ENCODE assay signal across 21 cellular contexts in the genomic region with DNA sequence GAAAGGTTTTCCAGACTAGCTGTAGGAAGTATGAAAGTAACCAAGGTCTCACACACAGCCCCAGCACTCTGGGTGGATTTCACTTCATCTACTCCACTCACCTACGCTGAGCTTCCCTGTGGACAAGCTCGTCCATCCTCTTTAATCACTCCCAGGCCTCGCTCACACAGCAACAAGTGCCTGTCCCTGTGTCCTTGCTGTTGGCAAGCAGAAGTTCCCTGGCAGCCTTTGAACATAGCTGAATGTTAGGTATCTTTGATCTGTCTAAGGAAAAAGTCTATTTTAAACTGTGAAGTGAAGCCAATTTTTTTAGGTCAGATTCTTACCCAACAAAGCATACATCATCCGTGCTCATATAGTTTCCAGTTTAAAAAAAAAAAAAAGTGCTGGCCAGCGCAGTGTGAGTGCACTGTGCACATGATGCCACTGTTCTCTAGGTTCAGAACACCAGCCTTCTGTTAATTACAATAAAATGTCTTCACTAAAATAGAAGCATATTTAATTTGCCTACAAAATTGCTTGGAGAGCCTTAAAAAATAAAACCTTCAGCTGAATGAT. TPM values are rescaled to one million over a fixed set of nuclear protein-coding genes. Genes with fewer than 3 reads are reported as not detected.
DNase-seq lines count a peak whose midpoint lies in the region; ATAC-seq and TF ChIP-seq lines count a peak whose summit lies in the region.
"Had no signal": no experiment of that assay in that cellular context is flagged by ENCODE, and none has a peak within 500 bp of the region (broad histone marks: within the 10 kb centered on the region; RNA-seq: fewer than 3 reads in every experiment).

No MANE protein-coding gene starts in this region.

- peak overlapping the region in 4 of 5 donors; percentile 29 to 84 (median 74) for H3K27ac ChIP-seq in adrenal gland
- H3K27ac ChIP-seq in heart left ventricle: peak overlapping the region in 11 of 12 donors; percentile 18 to 87 (median 63)
- H3K27ac ChIP-seq in muscle layer of colon (ENCODE audit: low read depth, low read length): peak overlapping the region; percentile 4
- no peak overlapping the region for H3K27ac ChIP-seq in MM.1S (ENCODE audit: low read length)
- H3K27ac ChIP-seq: A549 had no signal

- H3K9me3 ChIP-seq in adrenal gland (replicated peaks in 1 of 3) (no peaks in the 10 kb centered on the region), heart left ventricle (peaks cover 0 to 6% (median 0%) of the 10 kb centered on the region in 12 donors), muscle layer of colon (ENCODE audit: low read length) (no peaks in the 10 kb centered on the region), MM.1S (replicated peaks; ENCODE audit: insufficient read depth, low read length) (no peaks in the 10 kb centered on the region)
- H3K9me3 ChIP-seq: A549, Peyer's patch had no signal

- H3K9ac ChIP-seq in muscle layer of colon (ENCODE audit: low read length) (peak overlapping the region; percentile 15), MM.1S (ENCODE audit: low read length) (no peak overlapping the region)

- no peak overlapping the region for H3K4me3 Mint-ChIP-seq in stimulated activated naive B cell treated with anti-CD40 and anti-IgM and Interleukin-4, amounts not matched to agents 10 μg/mL and 1 μg/mL and 100 μg/mL, for 72 hours
- H3K4me3 Mint-ChIP-seq: B cell had no signal

- peaks cover 28 to 29% of the 10 kb centered on the region in 2 donors for H3K36me3 Mint-ChIP-seq in stimulated activated naive B cell treated with anti-CD40 and anti-IgM and Interleukin-4, amounts not matched to agents 10 μg/mL and 1 μg/mL and 100 μg/mL, for 72 hours

- H3K79me2 ChIP-seq in MM.1S (ENCODE audit: low read length): no peaks in the 10 kb centered on the region

- H4K20me1 ChIP-seq in MM.1S (ENCODE audit: insufficient read depth, low read length): no peaks in the 10 kb centered on the region

- peaks cover 5 to 6% of the 10 kb centered on the region in 2 donors for H3K4me1 ChIP-seq in adrenal gland (replicated peaks in 1 of 2)
- peaks cover 0 to 34% (median 4%) of the 10 kb centered on the region in 12 donors for H3K4me1 ChIP-seq in heart left ventricle
- peaks cover 34% of the 10 kb centered on the region for H3K4me1 ChIP-seq in muscle layer of colon (ENCODE audit: insufficient read depth, low read length)
- H3K4me1 ChIP-seq in MM.1S (ENCODE audit: low read length): no peaks in the 10 kb centered on the region
- H3K4me1 ChIP-seq: A549, Peyer's patch had no signal

- no peaks in the 10 kb centered on the region for H3F3A ChIP-seq in MM.1S (ENCODE audit: insufficient read depth, low read length)

- peaks cover 0 to under 1% of the 10 kb centered on the region in 2 donors for H3K4me1 Mint-ChIP-seq in stimulated activated naive B cell treated with anti-CD40 and anti-IgM and Interleukin-4, amounts not matched to agents 10 μg/mL and 1 μg/mL and 100 μg/mL, for 72 hours
- H3K4me1 Mint-ChIP-seq: B cell, CD14-positive monocyte had no signal

- peak; percentile 59 to 85 (median 79) for DNase-seq in adrenal gland
- peak in 3 of 5 donors; percentile 46 to 70 (median 68) for DNase-seq in heart left ventricle
- DNase-seq in stimulated activated naive B cell treated with anti-CD40 and anti-IgM and Interleukin-4, amounts not matched to agents 10 μg/mL and 1 μg/mL and 100 μg/mL, for 72 hours: no peak
- no peak for DNase-seq in MM.1S
- DNase-seq in NCI-H2107 (lab: John Stamatoyannopoulos, UW): no peak
- DNase-seq: DMS79, KBM-7, NCI-H1092 treated with DMSO at 0.1 percent for 48 hours, NCI-H1436 treated with DMSO at 0.1 percent for 48 hours, NCI-H1930, NCI-H2171, NCI-H345, NCI-H524 treated with DMSO at 0.1 percent for 48 hours, NCI-H82, Peyer's patch had no signal

- H3K27ac Mint-ChIP-seq in stimulated activated naive B cell treated with anti-CD40 and anti-IgM and Interleukin-4, amounts not matched to agents 10 μg/mL and 1 μg/mL and 100 μg/mL, for 72 hours: peak overlapping the region; percentile 59
- H3K27ac Mint-ChIP-seq: B cell, CD14-positive monocyte had no signal

- 44 to 54% (median 47%) methylated on average over 5 of the region's 5 CpGs for WGBS in adrenal gland, 4 donors
- 46 to 66% (median 56%) methylated on average over 5 of the region's 5 CpGs for WGBS in heart left ventricle, 4 donors

- H3K9me2 ChIP-seq in MM.1S (replicated peaks; ENCODE audit: insufficient read depth, low read length): no peaks in the 10 kb centered on the region

- ATAC-seq in heart left ventricle (peak; percentile 86 to 93 (median 91)), HG03378 (IDR thresholded peaks at IDR 0.05; ENCODE audit: unreplicated experiment) (no peak)
- no peak for ATAC-seq in stimulated activated naive B cell treated with anti-CD40 and anti-IgM and Interleukin-4, amounts not matched to agents 10 μg/mL and 1 μg/mL and 100 μg/mL, for 72 hours (replicated peaks)
- ATAC-seq: A549, HepG2 had no signal

- no peak overlapping the region for H3K4me2 ChIP-seq in MM.1S (ENCODE audit: low read depth, low read length)
- H3K4me2 ChIP-seq: A549 had no signal

- H3K4me3 ChIP-seq in adrenal gland: no peak overlapping the region
- H3K4me3 ChIP-seq in heart left ventricle: no peak overlapping the region
- no peak overlapping the region for H3K4me3 ChIP-seq in muscle layer of colon (ENCODE audit: low read depth in 1 of 2, low read length in 2 of 2)
- no peak overlapping the region for H3K4me3 ChIP-seq in MM.1S (ENCODE audit: low read length)
- H3K4me3 ChIP-seq: A549, Peyer's patch had no signal

- TF ChIP-seq POLR2A in adrenal gland (IDR thresholded peaks at IDR 0.05) (peak in 1 of 2 donors; percentile 37), heart left ventricle (IDR thresholded peaks at IDR 0.05) (no peak)

- TF ChIP-seq CTCF in adrenal gland (IDR thresholded peaks at IDR 0.05) (no peak), heart left ventricle (IDR thresholded peaks at IDR 0.05) (no peak), MM.1S (IDR thresholded peaks at IDR 0.05; ENCODE audit: low read length) (no peak)

- H3K9me3 Mint-ChIP-seq in stimulated activated naive B cell treated with anti-CD40 and anti-IgM and Interleukin-4, amounts not matched to agents 10 μg/mL and 1 μg/mL and 100 μg/mL, for 72 hours: peaks cover 4 to 9% of the 10 kb centered on the region in 2 donors

- H2AFZ ChIP-seq in MM.1S (ENCODE audit: low read length): no peak overlapping the region

- intact Hi-C loops in adrenal gland (cut with DNase I): no loop called here
- intact Hi-C loops in heart left ventricle (cut with DNase I): no loop called here

- H3K27me3 ChIP-seq in adrenal gland: no peaks in the 10 kb centered on the region
- no peaks in the 10 kb centered on the region for H3K27me3 ChIP-seq in heart left ventricle
- no peaks in the 10 kb centered on the region for H3K27me3 ChIP-seq in muscle layer of colon (ENCODE audit: control insufficient read depth in 1 of 2, insufficient read depth in 2 of 2, low read length in 2 of 2)
- H3K27me3 ChIP-seq in MM.1S (replicated peaks; ENCODE audit: insufficient read depth, low read length): no peaks in the 10 kb centered on the region
- H3K27me3 ChIP-seq: Peyer's patch had no signal

- H3K27me3 Mint-ChIP-seq in stimulated activated naive B cell treated with anti-CD40 and anti-IgM and Interleukin-4, amounts not matched to agents 10 μg/mL and 1 μg/mL and 100 μg/mL, for 72 hours: no peaks in the 10 kb centered on the region
- H3K27me3 Mint-ChIP-seq: B cell had no signal

- H3K36me3 ChIP-seq in adrenal gland (replicated peaks in 1 of 2): no peaks in the 10 kb centered on the region
- H3K36me3 ChIP-seq in heart left ventricle: peaks cover 0 to 7% (median 0%) of the 10 kb centered on the region in 9 donors
- H3K36me3 ChIP-seq in muscle layer of colon (ENCODE audit: insufficient read depth, low read length): no peaks in the 10 kb centered on the region
- H3K36me3 ChIP-seq in MM.1S (replicated peaks; ENCODE audit: insufficient read depth, low read length): no peaks in the 10 kb centered on the region
- H3K36me3 ChIP-seq: Peyer's patch had no signal

RNA-seq across cellular contexts. Expression of gene PPP2R5C, which starts 36.4 kb away (rescaled TPM):
- total RNA-seq in adrenal gland (100 to 1,000 TPM in 6 of 8 donors, 10 to 100 TPM in 2; 66.5 to 216 (median 153) TPM), heart left ventricle (100 to 1,000 TPM; 116 to 248 (median 207) TPM)
- polyA plus RNA-seq in adrenal gland (100 to 1,000 TPM; 105 to 143 (median 128) TPM), heart left ventricle (100 to 1,000 TPM in 1 of 2 donors, 10 to 100 TPM in 1; 99.4 to 150 TPM)

Comparison
In these comparisons a context has a peak if more than half of its experiments do, and no peak if none do; other contexts are left out.
1. DNase-seq: peak in adrenal gland (7 of 7) and heart left ventricle (3 of 5); none in stimulated activated naive B cell treated with anti-CD40 and anti-IgM and Interleukin-4, amounts not matched to agents 10 μg/mL and 1 μg/mL and 100 μg/mL, for 72 hours (single experiment), MM.1S (single experiment) and NCI-H2107 (single experiment).
2. ATAC-seq: peak in heart left ventricle (4 of 4); none in stimulated activated naive B cell treated with anti-CD40 and anti-IgM and Interleukin-4, amounts not matched to agents 10 μg/mL and 1 μg/mL and 100 μg/mL, for 72 hours (0 of 2) and HG03378 (single experiment).